In the genomic region with DNA sequence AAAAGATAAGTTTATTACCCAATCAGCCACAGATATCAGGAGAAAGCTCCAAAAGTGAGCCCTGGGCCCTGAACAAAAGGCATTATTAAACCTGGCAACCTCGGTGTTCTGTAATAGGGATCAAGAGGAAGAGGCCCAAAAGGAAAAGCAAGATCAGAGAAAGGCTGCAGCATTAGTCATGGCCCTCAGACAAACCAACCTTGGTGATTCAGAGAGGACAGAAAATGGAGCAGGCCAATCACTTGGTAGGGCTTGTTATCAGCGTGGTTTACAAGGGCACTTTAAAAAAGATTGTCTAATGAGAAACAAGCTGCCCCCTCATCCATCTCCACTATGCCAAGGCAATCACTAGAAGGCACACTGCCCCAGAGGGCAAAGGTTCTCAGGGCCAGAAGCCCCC, we compare ENCODE assay signal across 27 cellular contexts.
A peak's percentile ranks its signal among the peaks of the same experiment; 100 is the strongest.
DNase-seq lines count a peak whose midpoint lies in the region; ATAC-seq and TF ChIP-seq lines count a peak whose summit lies in the region.
"Had no signal": no experiment of that assay in that cellular context is flagged by ENCODE, and none has a peak within 500 bp of the region (broad histone marks: within the 10 kb centered on the region; RNA-seq: fewer than 3 reads in every experiment).

No MANE protein-coding gene starts in this region.

- in situ Hi-C loops in mammary epithelial cell (cut with MboI; ENCODE audit: low sequenced_read_pairs in 2 of 2): no loop called here

- H3K4me1 ChIP-seq in PC-3 (ENCODE audit: insufficient read depth, low read length) (peaks cover 18% of the 10 kb centered on the region), mammary epithelial cell (ENCODE audit: insufficient read depth, low read length) (no peaks in the 10 kb centered on the region), lower lobe of right lung (no peaks in the 10 kb centered on the region)
- H3K4me1 ChIP-seq: esophagus squamous epithelium, left ventricle myocardium inferior, testis had no signal

- H3K79me2 ChIP-seq in PC-3 (ENCODE audit: low read length): no peaks in the 10 kb centered on the region
- no peaks in the 10 kb centered on the region for H3K79me2 ChIP-seq in mammary epithelial cell (ENCODE audit: insufficient read depth, low read length)

- H3K27me3 Mint-ChIP-seq in Calu3 (ENCODE audit: unreplicated experiment): no peaks in the 10 kb centered on the region
- H3K27me3 Mint-ChIP-seq: activated B cell treated with CpG ODN at 0.5 μM for 24 hours; activated CD4-positive, alpha-beta T cell treated with anti-CD3 and anti-CD28 coated beads, Interleukin-2, amount 10 ng/mL, durations not matched to agents 7 days and 5 days; activated naive CD4-positive, alpha-beta T cell treated with anti-CD3 and anti-CD28 coated beads, Interleukin-2, amount 50 U/mL, for 24 hours; CD4-positive, CD25-positive, alpha-beta regulatory T cell; central memory CD8-positive, alpha-beta T cell had no signal

- TF ChIP-seq CTCF in Calu3 (IDR thresholded peaks at IDR 0.05; ENCODE audit: unreplicated experiment) (no peak), PC-3 (conservative IDR thresholded peaks at IDR 0.05; ENCODE audit: low read depth, low read length) (no peak), mammary epithelial cell (conservative IDR thresholded peaks at IDR 0.05 in 1 of 2, IDR thresholded peaks at IDR 0.05 in 1 of 2; ENCODE audit: extremely low read depth in 1 of 2, insufficient read depth in 1 of 2, low read depth in 1 of 2, low read length in 2 of 2) (no peak), lower lobe of right lung (IDR thresholded peaks at IDR 0.05) (no peak)

- no peaks in the 10 kb centered on the region for H3K27me3 ChIP-seq in PC-3 (ENCODE audit: low read length)
- no peaks in the 10 kb centered on the region for H3K27me3 ChIP-seq in mammary epithelial cell (ENCODE audit: insufficient read depth, low read length)
- H3K27me3 ChIP-seq in lower lobe of right lung (ENCODE audit: low read depth): no peaks in the 10 kb centered on the region
- H3K27me3 ChIP-seq: esophagus squamous epithelium, testis had no signal

- CTCF ChIA-PET in Calu3 (lab: Charles Lee): no interaction called here
- CTCF ChIA-PET in PC-3 (lab: Charles Lee): no interaction called here
- CTCF ChIA-PET in mammary epithelial cell (lab: Charles Lee; ENCODE audit: low non-redundant PET): no interaction called here

- peaks cover 26% of the 10 kb centered on the region for H3K4me1 Mint-ChIP-seq in Calu3 (ENCODE audit: low read depth, unreplicated experiment)
- H3K4me1 Mint-ChIP-seq: activated B cell treated with CpG ODN at 0.5 μM for 24 hours; activated CD4-positive, alpha-beta T cell treated with anti-CD3 and anti-CD28 coated beads, Interleukin-2, amount 10 ng/mL, durations not matched to agents 7 days and 5 days; activated naive CD4-positive, alpha-beta T cell treated with anti-CD3 and anti-CD28 coated beads, Interleukin-2, amount 50 U/mL, for 24 hours; CD4-positive, CD25-positive, alpha-beta regulatory T cell; central memory CD8-positive, alpha-beta T cell had no signal

- WGBS in mammary epithelial cell (ENCODE audit: low coverage, missing lambda C conversion rate): 26% methylated on average over 2 of the region's 2 CpGs

- DNase-seq in Calu3 (peak; percentile 36), PC-3 (peak; percentile 68), mammary epithelial cell (peak; percentile 67), iris pigment epithelial cell (ENCODE audit: low read depth) (peak; percentile 55), lower lobe of right lung (no peak), NCI-H2029 (lab: John Stamatoyannopoulos, UW) (no peak), dedifferentiated amniotic fluid mesenchymal stem cell (ENCODE audit: extremely low spot score) (no peak)
- DNase-seq: activated B cell treated with CpG ODN at 0.5 μM for 24 hours; activated CD4-positive, alpha-beta T cell treated with anti-CD3 and anti-CD28 coated beads, Interleukin-2, amount 10 ng/mL, durations not matched to agents 7 days and 5 days; AML-193; CD4-positive, CD25-positive, alpha-beta regulatory T cell; dermis blood vessel endothelial cell; endodermal cell; esophagus squamous epithelium; GOT3; left ventricle myocardium inferior; NCI-H146; NCI-H446; NCI-H774; SK-N-SH; small intestine; stimulated activated naive CD8-positive, alpha-beta T cell treated with anti-CD3 and anti-CD28 coated beads, Interleukin-15, Interleukin-2, amounts not matched to agents 100 U/mL and 50 U/mL, for 24 hours; testis had no signal

- H2AFZ ChIP-seq in PC-3 (ENCODE audit: low read length): 0 out of 2 replicates have a peak overlapping the region, but pooled peaks have one; percentile 34
- peak overlapping the region; percentile 12 for H2AFZ ChIP-seq in mammary epithelial cell (ENCODE audit: low read depth, low read length)

- H3K4me3 Mint-ChIP-seq in Calu3 (ENCODE audit: low read depth, unreplicated experiment): peak overlapping the region; percentile 30
- H3K4me3 Mint-ChIP-seq: activated B cell treated with CpG ODN at 0.5 μM for 24 hours; activated CD4-positive, alpha-beta T cell treated with anti-CD3 and anti-CD28 coated beads, Interleukin-2, amount 10 ng/mL, durations not matched to agents 7 days and 5 days; activated naive CD4-positive, alpha-beta T cell treated with anti-CD3 and anti-CD28 coated beads, Interleukin-2, amount 50 U/mL, for 24 hours; CD4-positive, CD25-positive, alpha-beta regulatory T cell; central memory CD8-positive, alpha-beta T cell; endodermal cell had no signal

- H4K20me1 ChIP-seq in PC-3 (ENCODE audit: low read length): no peaks in the 10 kb centered on the region
- H4K20me1 ChIP-seq in mammary epithelial cell (ENCODE audit: insufficient read depth, low read length): no peaks in the 10 kb centered on the region

- H3K4me2 ChIP-seq in PC-3 (ENCODE audit: low read length): peak overlapping the region; percentile 37; the same call in 1 of the 2 replicates
- no peak overlapping the region for H3K4me2 ChIP-seq in mammary epithelial cell (ENCODE audit: insufficient read depth, low read depth, low read length)
- H3K4me2 ChIP-seq: A549, SK-N-SH had no signal

- no TSS peak for BruUV-seq in Calu3 (replicated peaks; lab: Mats Ljungman, UMichigan)
- BruUV-seq in PC-3 (replicated peaks; lab: Mats Ljungman, UMichigan): no TSS peak
- no TSS peak for BruUV-seq in mammary epithelial cell (replicated peaks; lab: Mats Ljungman, UMichigan)

- ATAC-seq in PC-3: no peak
- no peak for ATAC-seq in lower lobe of right lung
- no peak for ATAC-seq in GM21737 (IDR thresholded peaks at IDR 0.05; ENCODE audit: unreplicated experiment)
- ATAC-seq: A549; stimulated activated naive CD8-positive, alpha-beta T cell treated with anti-CD3 and anti-CD28 coated beads, Interleukin-15, Interleukin-2, amounts not matched to agents 100 U/mL and 50 U/mL, for 24 hours had no signal

- H3K9me3 Mint-ChIP-seq in Calu3 (ENCODE audit: low read depth, unreplicated experiment): peaks cover 10% of the 10 kb centered on the region
- H3K9me3 Mint-ChIP-seq: activated naive CD4-positive, alpha-beta T cell treated with anti-CD3 and anti-CD28 coated beads, Interleukin-2, amount 50 U/mL, for 24 hours had no signal

- H3K9me2 ChIP-seq in PC-3 (replicated peaks; ENCODE audit: low read length): no peaks in the 10 kb centered on the region
- H3K9me2 ChIP-seq: SK-N-SH had no signal

- H3F3A ChIP-seq in PC-3 (ENCODE audit: low read length, unreplicated experiment): no peaks in the 10 kb centered on the region

- intact Hi-C loops in Calu3 (cut with micrococcal nuclease; ENCODE audit: unreplicated experiment): no loop called here
- intact Hi-C loops in PC-3 (cut with micrococcal nuclease): no loop called here
- intact Hi-C loops in mammary epithelial cell (cut with micrococcal nuclease): no loop called here
- intact Hi-C loops in lower lobe of right lung (cut with DNase I): no loop called here

- POLR2A ChIA-PET in PC-3 (lab: Charles Lee; ENCODE audit: unreplicated experiment): no interaction called here

- no peak overlapping the region for H3K4me3 ChIP-seq in PC-3 (ENCODE audit: low read length)
- H3K4me3 ChIP-seq in mammary epithelial cell (replicated peaks in 1 of 3; ENCODE audit: insufficient read depth in 1 of 3, low read depth in 2 of 3, low read length in 3 of 3): no peak overlapping the region
- H3K4me3 ChIP-seq in lower lobe of right lung: no peak overlapping the region
- H3K4me3 ChIP-seq: A549, esophagus squamous epithelium, left ventricle myocardium inferior, testis had no signal

- no peaks in the 10 kb centered on the region for H3K36me3 Mint-ChIP-seq in Calu3 (ENCODE audit: insufficient read depth, unreplicated experiment)
- H3K36me3 Mint-ChIP-seq: activated naive CD4-positive, alpha-beta T cell treated with anti-CD3 and anti-CD28 coated beads, Interleukin-2, amount 50 U/mL, for 24 hours; CD4-positive, CD25-positive, alpha-beta regulatory T cell had no signal

- H3K27ac ChIP-seq in PC-3 (ENCODE audit: low read length): peak overlapping the region; percentile 79
- no peak overlapping the region for H3K27ac ChIP-seq in mammary epithelial cell (ENCODE audit: insufficient read depth, low read depth, low read length)
- H3K27ac ChIP-seq in lower lobe of right lung: no peak overlapping the region
- H3K27ac ChIP-seq: A549, esophagus squamous epithelium, left ventricle myocardium inferior, testis had no signal

- dilution Hi-C loops in mammary epithelial cell (cut with HindIII; ENCODE audit: low sequenced_read_pairs): no loop called here

- H3K9me3 ChIP-seq in PC-3 (ENCODE audit: low read length) (no peaks in the 10 kb centered on the region), mammary epithelial cell (replicated peaks; ENCODE audit: insufficient read depth, low read length) (peaks cover 13% of the 10 kb centered on the region), lower lobe of right lung (no peaks in the 10 kb centered on the region)
- H3K9me3 ChIP-seq: A549, esophagus squamous epithelium, SK-N-SH, testis had no signal

- H3K9ac ChIP-seq in PC-3 (ENCODE audit: low read length) (peak overlapping the region; percentile 12; the same call in 1 of the 2 replicates), mammary epithelial cell (ENCODE audit: insufficient read depth, low read length) (no peak overlapping the region)
- H3K9ac ChIP-seq: SK-N-SH had no signal

- H3K36me3 ChIP-seq in PC-3 (ENCODE audit: low read depth, low read length): no peaks in the 10 kb centered on the region
- no peaks in the 10 kb centered on the region for H3K36me3 ChIP-seq in mammary epithelial cell (ENCODE audit: insufficient read depth, low read length)
- H3K36me3 ChIP-seq in lower lobe of right lung: no peaks in the 10 kb centered on the region
- H3K36me3 ChIP-seq: esophagus squamous epithelium, left ventricle myocardium inferior had no signal

- peak overlapping the region; percentile 88 for H3K27ac Mint-ChIP-seq in Calu3 (ENCODE audit: unreplicated experiment)
- H3K27ac Mint-ChIP-seq: activated B cell treated with CpG ODN at 0.5 μM for 24 hours; activated CD4-positive, alpha-beta T cell treated with anti-CD3 and anti-CD28 coated beads, Interleukin-2, amount 10 ng/mL, durations not matched to agents 7 days and 5 days; activated naive CD4-positive, alpha-beta T cell treated with anti-CD3 and anti-CD28 coated beads, Interleukin-2, amount 50 U/mL, for 24 hours; CD4-positive, CD25-positive, alpha-beta regulatory T cell; endodermal cell had no signal

Comparison
In these comparisons a context has a peak if more than half of its experiments do, and no peak if none do; other contexts are left out.
1. DNase-seq: peak in Calu3 (single experiment), PC-3 (single experiment), mammary epithelial cell (single experiment) and iris pigment epithelial cell (single experiment); none in lower lobe of right lung (single experiment), NCI-H2029 (single experiment) and dedifferentiated amniotic fluid mesenchymal stem cell (single experiment).